8 cellular contexts compared by ENCODE assay signal in the genomic region with DNA sequence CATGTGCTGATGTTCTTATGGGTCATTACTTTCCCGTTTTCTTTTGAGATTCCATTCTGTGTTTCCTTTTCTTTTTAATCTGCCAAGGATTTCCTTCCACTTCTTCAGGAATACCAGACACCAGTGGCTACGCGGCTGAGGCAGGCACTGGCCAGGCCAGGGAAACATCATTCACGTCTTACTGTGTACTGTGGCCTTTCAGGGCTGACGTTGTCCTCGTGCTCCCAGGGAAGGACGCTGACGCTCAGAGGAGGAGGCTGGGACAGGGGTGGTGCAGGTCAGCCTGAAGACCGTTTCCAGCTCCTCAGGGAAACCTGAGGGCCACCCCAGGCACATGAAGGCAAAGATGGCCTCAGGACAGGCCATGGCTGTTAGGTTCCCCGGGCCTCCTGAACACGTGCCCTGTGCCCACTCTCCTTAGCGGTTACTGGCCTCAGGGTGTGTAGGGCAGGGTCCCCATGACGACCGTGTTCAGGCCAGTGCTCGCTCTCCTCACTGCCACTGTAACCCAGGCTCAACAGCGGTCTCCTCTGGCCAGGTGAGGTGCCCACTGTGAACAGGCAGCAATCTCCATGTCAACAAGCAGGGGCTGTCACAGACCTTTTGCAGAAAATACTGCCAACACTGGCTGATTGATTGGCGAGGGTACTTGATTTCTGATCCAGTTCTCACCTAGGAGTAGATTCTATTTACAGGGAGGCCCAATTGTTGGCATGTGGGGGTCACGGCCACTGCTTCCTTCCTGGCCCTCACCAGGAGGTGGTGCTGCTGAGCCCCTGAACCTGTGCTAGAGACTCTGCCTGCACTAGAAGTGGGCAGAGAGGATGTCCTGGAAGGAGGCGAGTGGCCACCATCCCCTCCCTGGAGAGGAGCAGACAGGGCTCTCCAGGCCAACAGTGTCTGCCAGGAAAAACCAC.
DNase-seq lines count a peak whose midpoint lies in the region; ATAC-seq, FAIRE-seq and TF ChIP-seq lines count a peak whose summit lies in the region.

No MANE protein-coding gene starts in this region.

- no peaks in the 10 kb centered on the region for H3K9me3 ChIP-seq in adrenal gland (replicated peaks in 1 of 3)
- H3K9me3 ChIP-seq in thyroid gland = no peaks in the 10 kb centered on the region

- H3K4me3 Mint-ChIP-seq in effector memory CD8-positive, alpha-beta T cell = no peak overlapping the region

- TF ChIP-seq CTCF in adrenal gland (IDR thresholded peaks at IDR 0.05) (peak; percentile 32 to 55 (median 48)), thyroid gland (IDR thresholded peaks at IDR 0.05) (peak in 4 of 6 experiments; percentile 25 to 51 (median 31))

- DNase-seq in EH (ENCODE audit: low read depth) = peak; percentile 54
- DNase-seq in NCI-H1092 treated with DMSO at 0.1 percent for 48 hours (lab: John Stamatoyannopoulos, UW) = peak; percentile 10
- peak in 3 of 7 donors; percentile 35 to 46 (median 39) for DNase-seq in adrenal gland
- peak; percentile 65 for DNase-seq in left kidney (ENCODE audit: low read depth, low spot score)
- DNase-seq in thyroid gland = peak in 1 of 2 donors; percentile 13
- no peak for DNase-seq in frontal cortex (ENCODE audit: low spot score in 2 of 2)
- no peak for DNase-seq in effector memory CD8-positive, alpha-beta T cell

- peak overlapping the region in 1 of 5 donors; percentile 40 for H3K27ac ChIP-seq in adrenal gland
- no peak overlapping the region for H3K27ac ChIP-seq in thyroid gland

- TF ChIP-seq POLR2A in adrenal gland (IDR thresholded peaks at IDR 0.05) (no peak), thyroid gland (IDR thresholded peaks at IDR 0.05) (no peak)

- no peaks in the 10 kb centered on the region for H3K4me1 Mint-ChIP-seq in effector memory CD8-positive, alpha-beta T cell (ENCODE audit: low read depth in 2 of 2)

- H3K27me3 ChIP-seq in adrenal gland (no peaks in the 10 kb centered on the region), thyroid gland (no peaks in the 10 kb centered on the region)

- H3K36me3 ChIP-seq in adrenal gland (replicated peaks in 1 of 2) (peaks cover 0 to 5% of the 10 kb centered on the region in 2 donors), thyroid gland (no peaks in the 10 kb centered on the region)

- 74 to 85% (median 81%) methylated on average over 10 to 19 of the region's 19 CpGs for WGBS in adrenal gland, 4 donors
- 83 to 84% methylated on average over 18 to 19 of the region's 19 CpGs for WGBS in thyroid gland, 2 donors

- H3K27me3 Mint-ChIP-seq in effector memory CD8-positive, alpha-beta T cell = no peaks in the 10 kb centered on the region

- H3K9me3 Mint-ChIP-seq in effector memory CD8-positive, alpha-beta T cell = no peaks in the 10 kb centered on the region

- no peak for ATAC-seq in HG03196 (IDR thresholded peaks at IDR 0.05; ENCODE audit: unreplicated experiment)
- no peak for ATAC-seq in effector memory CD8-positive, alpha-beta T cell (replicated peaks)

- peak overlapping the region in 1 of 2 donors; percentile 29 for H3K27ac Mint-ChIP-seq in effector memory CD8-positive, alpha-beta T cell

- intact Hi-C loops in adrenal gland (cut with DNase I) (loop anchor here in 1 of 2 donors (5.0 kb wide), 1 partner anchor 239 kb away; no protein-coding TSS in a partner anchor), thyroid gland (cut with DNase I) (no loop called here)

- H3K4me3 ChIP-seq in adrenal gland (no peak overlapping the region), thyroid gland (replicated peaks in 1 of 3) (no peak overlapping the region)

- no peak for FAIRE-seq in frontal cortex (lab: Jason Lieb, UNC)

- H3K4me1 ChIP-seq in adrenal gland (replicated peaks in 1 of 2) (no peaks in the 10 kb centered on the region), thyroid gland (peaks cover 0 to 3% of the 10 kb centered on the region in 2 donors)

- peaks cover 6% of the 10 kb centered on the region for H3K36me3 Mint-ChIP-seq in effector memory CD8-positive, alpha-beta T cell (ENCODE audit: insufficient read depth)

Comparison
In these comparisons a context has a peak if more than half of its experiments do, and no peak if none do; other contexts are left out.
1. DNase-seq: peak in EH (single experiment), NCI-H1092 treated with DMSO at 0.1 percent for 48 hours (single experiment) and left kidney (single experiment); none in frontal cortex (0 of 2) and effector memory CD8-positive, alpha-beta T cell (0 of 3).